Comparison of ENCODE assay signal across 5 cellular contexts in the genomic region with DNA sequence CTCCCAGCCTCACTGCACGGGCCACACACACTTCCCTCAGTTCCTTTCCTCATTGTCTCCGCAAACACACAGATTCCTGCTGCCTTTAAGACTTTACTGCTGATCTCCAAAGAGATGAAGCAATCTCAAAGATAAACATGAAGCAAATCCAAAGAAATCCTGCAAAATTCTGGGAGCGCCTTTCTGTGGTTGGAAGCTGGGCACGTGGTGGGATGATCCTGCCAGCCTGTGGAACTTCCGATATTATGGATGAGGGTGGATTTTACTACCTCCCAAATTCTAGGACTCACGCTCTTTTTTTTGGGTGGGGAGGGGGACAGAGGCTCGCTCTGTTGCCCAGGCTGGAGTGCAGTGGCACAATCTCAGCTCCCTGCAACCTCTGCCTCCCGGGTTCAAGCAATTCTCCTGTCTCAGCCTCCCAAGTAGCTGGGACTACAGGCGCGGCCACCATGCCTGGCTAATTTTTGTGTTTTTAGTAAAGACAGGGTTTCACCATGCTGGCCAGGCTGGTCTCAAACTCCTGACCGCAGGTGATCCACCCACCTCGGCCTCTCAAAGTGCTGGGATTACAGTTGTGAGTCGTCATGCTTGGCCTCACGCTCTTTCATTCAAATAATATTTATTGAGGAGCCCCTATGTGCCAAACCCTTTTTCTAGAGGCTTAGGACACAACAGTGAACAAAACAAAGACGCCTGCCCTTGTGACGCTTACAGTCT. TPM values are rescaled to one million over a fixed set of nuclear protein-coding genes. Genes with fewer than 3 reads are reported as not detected.
"Had no signal": no experiment of that assay in that cellular context is flagged by ENCODE, and none has a peak within 500 bp of the region (broad histone marks: within the 10 kb centered on the region; RNA-seq: fewer than 3 reads in every experiment).

No MANE protein-coding gene starts in this region.

RNA-seq across cellular contexts. Expression of a gene that starts 21.1 kb away (rescaled TPM):
- total RNA-seq: bronchial epithelial cell, progenitor cell of endocrine pancreas had no signal

RNA-seq across cellular contexts. Expression of a gene that starts 41.4 kb away (rescaled TPM):
- total RNA-seq: bronchial epithelial cell, epithelial cell of proximal tubule, gastroesophageal sphincter, lower leg skin had no signal
